15 cellular contexts compared by ENCODE assay signal in the genomic region with DNA sequence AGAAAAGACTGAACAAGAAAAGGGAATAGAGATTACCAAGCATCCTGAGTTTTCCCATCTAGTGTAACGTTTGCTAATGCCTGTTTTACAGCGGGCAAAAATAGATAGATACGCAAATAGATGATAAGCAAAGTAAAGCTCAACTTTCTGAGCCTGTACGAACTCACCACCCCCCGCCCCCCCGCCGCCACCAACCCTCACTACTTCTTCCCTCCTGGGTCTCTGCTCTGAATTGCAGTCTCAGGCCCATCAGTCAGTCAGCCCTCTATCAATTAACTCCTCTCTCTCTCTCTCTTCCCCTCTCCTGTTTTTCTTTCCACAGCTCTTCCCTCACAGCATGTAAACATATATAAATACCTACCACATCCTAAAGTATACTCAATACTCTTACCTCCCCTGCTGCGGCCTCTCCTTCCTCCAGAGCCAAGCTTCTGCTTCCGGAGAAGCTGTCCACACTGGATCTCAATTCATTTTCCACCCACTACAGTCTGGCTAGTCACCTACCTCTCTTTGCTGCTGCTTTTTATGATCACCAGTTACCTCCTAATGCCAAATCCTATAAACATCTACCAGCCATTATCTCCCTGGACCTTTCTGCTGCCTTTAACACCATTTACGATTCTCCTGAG.
DNase-seq lines count a peak whose midpoint lies in the region; ATAC-seq and TF ChIP-seq lines count a peak whose summit lies in the region.
"Had no signal": no experiment of that assay in that cellular context is flagged by ENCODE, and none has a peak within 500 bp of the region (broad histone marks: within the 10 kb centered on the region; RNA-seq: fewer than 3 reads in every experiment).

No MANE protein-coding gene starts in this region.

- H3K4me1 Mint-ChIP-seq in CD4-positive, CD25-positive, alpha-beta regulatory T cell, result peaks cover 3 to 15% (median 8%) of the 10 kb centered on the region in 4 donors
- H3K4me1 Mint-ChIP-seq in brain (peaks cover 49% of the 10 kb centered on the region), natural killer cell (peaks cover 12 to 23% of the 10 kb centered on the region in 2 donors)

- peak overlapping the region in 1 of 4 donors; percentile 8 for H3K4me3 Mint-ChIP-seq in CD4-positive, CD25-positive, alpha-beta regulatory T cell
- no peak overlapping the region for H3K4me3 Mint-ChIP-seq in brain
- no peak overlapping the region for H3K4me3 Mint-ChIP-seq in natural killer cell

- H3K9me3 ChIP-seq in CD4-positive, CD25-positive, alpha-beta regulatory T cell (ENCODE audit: control insufficient read depth in 2 of 2, low read length in 2 of 2), result no peaks in the 10 kb centered on the region
- H3K9me3 ChIP-seq in HEK293 (ENCODE audit: control insufficient read depth, insufficient read depth, low read depth, low read length), result no peaks in the 10 kb centered on the region
- H3K9me3 ChIP-seq: SJCRH30 had no signal

- POLR2A ChIA-PET in HEK293 (lab: Yijun Ruan, JAX), result interaction anchor here (1.0 to 1.3 kb wide), 2 partner anchors 11 to 62 kb away, joined by 3 read pairs; no protein-coding TSS in a partner anchor

- H3K27ac ChIP-seq in CD4-positive, CD25-positive, alpha-beta regulatory T cell (ENCODE audit: insufficient read depth, low read length, poor library complexity, severe bottlenecking), result no peak overlapping the region
- no peak overlapping the region for H3K27ac ChIP-seq in HEK293 (ENCODE audit: extremely low read depth, low read depth, low read length)
- H3K27ac ChIP-seq: SJCRH30 had no signal

- TF ChIP-seq CTCF in HEK293 (tag by site-specific recombination; IDR thresholded peaks at IDR 0.05) (no peak), brain (conservative IDR thresholded peaks at IDR 0.05) (no peak), natural killer cell (IDR thresholded peaks at IDR 0.05) (no peak), GM20000 (IDR thresholded peaks at IDR 0.05; ENCODE audit: extremely low read depth, missing control alignments) (no peak)

- H3K27me3 ChIP-seq in CD4-positive, CD25-positive, alpha-beta regulatory T cell (ENCODE audit: control insufficient read depth, insufficient read depth, low read length), result no peaks in the 10 kb centered on the region
- H3K27me3 ChIP-seq: SJCRH30 had no signal

- intact Hi-C loops in natural killer cell (cut with micrococcal nuclease), result no loop called here

- CTCF ChIA-PET in HEK293 (lab: Yijun Ruan, JAX), result interaction anchor here (1.2 to 4.3 kb wide), 2 partner anchors 27 to 93 kb away, joined by 3 to 16 read pairs; no protein-coding TSS in a partner anchor

- H3K4me1 ChIP-seq in CD4-positive, CD25-positive, alpha-beta regulatory T cell (ENCODE audit: control insufficient read depth, insufficient read depth, low read length, poor library complexity, severe bottlenecking), result peaks cover 6% of the 10 kb centered on the region
- peaks cover 5% of the 10 kb centered on the region; the same call in 1 of the 2 replicates for H3K4me1 ChIP-seq in HEK293 (ENCODE audit: control insufficient read depth, insufficient read depth, low read length)

- DNase-seq in CD4-positive, CD25-positive, alpha-beta regulatory T cell, result no peak
- DNase-seq in natural killer cell, result no peak
- no peak for DNase-seq in left lobe of liver (ENCODE audit: low spot score)
- DNase-seq in GM20000 (ENCODE audit: low spot score), result no peak
- DNase-seq: activated CD4-positive, CD25-positive, alpha-beta regulatory T cell; COR-L47; NCI-H1417; NCI-H526; SJCRH30; stimulated activated CD4-positive, alpha-beta T cell treated with anti-CD3 and anti-CD28 coated beads, Interleukin-4, amount 100 ng/mL, for 1 hour had no signal

- peak overlapping the region; percentile 26 to 89 (median 59) for H3K27ac Mint-ChIP-seq in CD4-positive, CD25-positive, alpha-beta regulatory T cell
- peak overlapping the region in 3 of 5 experiments; percentile 28 to 72 (median 56) for H3K27ac Mint-ChIP-seq in brain
- H3K27ac Mint-ChIP-seq in natural killer cell, result peak overlapping the region; percentile 80 to 85

- no peaks in the 10 kb centered on the region for H3K9me3 Mint-ChIP-seq in CD4-positive, CD25-positive, alpha-beta regulatory T cell
- H3K9me3 Mint-ChIP-seq in brain (no peaks in the 10 kb centered on the region), natural killer cell (no peaks in the 10 kb centered on the region)

- ATAC-seq in CD4-positive, CD25-positive, alpha-beta regulatory T cell (ENCODE audit: low read depth in 2 of 2), result no peak
- ATAC-seq in natural killer cell (no peak), left lobe of liver (no peak), GM21526 (IDR thresholded peaks at IDR 0.05; ENCODE audit: low FRiP score, unreplicated experiment) (no peak), HG03442 (IDR thresholded peaks at IDR 0.05; ENCODE audit: unreplicated experiment) (no peak)
- ATAC-seq: HepG2 had no signal

- H3K4me3 ChIP-seq in CD4-positive, CD25-positive, alpha-beta regulatory T cell (ENCODE audit: low read depth, low read length), result no peak overlapping the region
- H3K4me3 ChIP-seq in HEK293 (ENCODE audit: low read depth, low read length), result no peak overlapping the region
- H3K4me3 ChIP-seq: SJCRH30 had no signal

- H3K36me3 ChIP-seq in CD4-positive, CD25-positive, alpha-beta regulatory T cell (ENCODE audit: control insufficient read depth, insufficient read depth, low read length), result peaks cover 76% of the 10 kb centered on the region
- H3K36me3 ChIP-seq in HEK293 (ENCODE audit: control insufficient read depth in 2 of 2, insufficient read depth in 1 of 2, low read length in 2 of 2), result peaks cover 57 to 75% of the 10 kb centered on the region in 2 experiments

- H3K27me3 Mint-ChIP-seq in CD4-positive, CD25-positive, alpha-beta regulatory T cell, result no peaks in the 10 kb centered on the region
- H3K27me3 Mint-ChIP-seq in brain, result peaks cover 5% of the 10 kb centered on the region
- H3K27me3 Mint-ChIP-seq in natural killer cell (ENCODE audit: low read depth in 2 of 2), result no peaks in the 10 kb centered on the region

- peaks cover 31% of the 10 kb centered on the region for H3K36me3 Mint-ChIP-seq in CD4-positive, CD25-positive, alpha-beta regulatory T cell
- H3K36me3 Mint-ChIP-seq in brain (peaks cover 64% of the 10 kb centered on the region), natural killer cell (peaks cover 8% of the 10 kb centered on the region)

TF ChIP-seq in HEK293, 187 proteins besides CTCF, POLR2A, EP300 and RAD21 (continues in another document):
- TF ChIP-seq HIC1 (tag by site-specific recombination; IDR thresholded peaks at IDR 0.05), result no peak
- no peak for TF ChIP-seq ZNF677 (tag by site-specific recombination; IDR thresholded peaks at IDR 0.05)
- TF ChIP-seq WT1 (tag by site-specific recombination; IDR thresholded peaks at IDR 0.05), result no peak
- no peak for TF ChIP-seq FEZF1 (tag by site-specific recombination; IDR thresholded peaks at IDR 0.05)
- no peak for TF ChIP-seq ZNF76 (tag by site-specific recombination; IDR thresholded peaks at IDR 0.05; ENCODE audit: borderline replicate concordance, low read depth)
- no peak for TF ChIP-seq ZFP37 (tag by site-specific recombination; IDR thresholded peaks at IDR 0.05)
- TF ChIP-seq ZNF169 (tag by site-specific recombination; IDR thresholded peaks at IDR 0.05), result no peak
- peak; percentile 69 for TF ChIP-seq ZIC2 (tag by site-specific recombination; IDR thresholded peaks at IDR 0.05)
- no peak for TF ChIP-seq INSM2 (tag by site-specific recombination; IDR thresholded peaks at IDR 0.05)
- TF ChIP-seq OSR2 (tag by site-specific recombination; IDR thresholded peaks at IDR 0.05), result peak; percentile 56
- no peak for TF ChIP-seq ZNF560 (tag by site-specific recombination; IDR thresholded peaks at IDR 0.05; ENCODE audit: borderline replicate concordance)
- TF ChIP-seq SP7 (tag by site-specific recombination; IDR thresholded peaks at IDR 0.05), result peak; percentile 43; the same call in 1 of the 2 replicates
- no peak for TF ChIP-seq ZNF350 (tag by site-specific recombination; IDR thresholded peaks at IDR 0.05)
- TF ChIP-seq ZNF394 (tag by site-specific recombination; IDR thresholded peaks at IDR 0.05; ENCODE audit: borderline replicate concordance), result no peak
- no peak for TF ChIP-seq RBAK (tag by site-specific recombination; IDR thresholded peaks at IDR 0.05)
